In the genomic region with DNA sequence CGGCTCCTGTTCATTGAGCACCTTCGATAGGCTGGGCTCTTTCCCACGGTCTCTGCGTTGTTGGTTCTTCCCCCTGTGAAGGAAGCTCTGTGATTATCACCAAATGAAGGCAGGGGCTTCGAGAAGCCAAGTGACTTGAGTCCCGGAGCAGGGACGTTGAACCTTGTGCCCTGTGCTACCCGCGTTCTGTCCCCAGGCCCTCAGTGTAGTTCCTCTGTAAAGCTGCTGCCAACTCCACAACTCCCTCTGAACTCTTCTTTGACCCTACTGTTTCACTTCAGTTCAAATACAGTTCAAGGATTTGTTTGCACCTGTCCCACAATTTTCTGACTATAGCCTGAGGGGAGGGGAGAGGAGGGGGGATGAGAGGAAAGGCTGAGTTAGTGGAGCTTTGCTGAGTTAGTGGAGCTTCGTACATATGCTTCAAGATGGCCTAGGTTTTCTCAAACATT, we compare ENCODE assay signal across 8 cellular contexts. TPM values are rescaled to one million over a fixed set of nuclear protein-coding genes. Genes with fewer than 3 reads are reported as not detected.
DNase-seq lines count a peak whose midpoint lies in the region; ATAC-seq and TF ChIP-seq lines count a peak whose summit lies in the region.

No MANE protein-coding gene starts in this region.

- peak overlapping the region; percentile 100 for H3K27ac Mint-ChIP-seq in osteocyte (ENCODE audit: unreplicated experiment)

- peaks cover 32% of the 10 kb centered on the region for H3K79me2 ChIP-seq in PC-3 (ENCODE audit: low read length)

- no peak for ATAC-seq in PC-3
- ATAC-seq in HG02571 (IDR thresholded peaks at IDR 0.05; ENCODE audit: unreplicated experiment), result no peak
- no peak for ATAC-seq in HG03095 (IDR thresholded peaks at IDR 0.05; ENCODE audit: unreplicated experiment)

- peak overlapping the region; percentile 94 for H3K27ac ChIP-seq in PC-3 (ENCODE audit: low read length)
- peak overlapping the region; percentile 89 for H3K27ac ChIP-seq in epithelial cell of prostate

- H3K9me3 ChIP-seq in PC-3 (ENCODE audit: low read length), result no peaks in the 10 kb centered on the region

- no peaks in the 10 kb centered on the region for H3K36me3 Mint-ChIP-seq in osteocyte (ENCODE audit: unreplicated experiment)

- peaks cover 9% of the 10 kb centered on the region for H3K4me1 Mint-ChIP-seq in osteocyte (ENCODE audit: unreplicated experiment)

- H3K9ac ChIP-seq in PC-3 (ENCODE audit: low read length), result peak overlapping the region; percentile 97

- H3F3A ChIP-seq in PC-3 (ENCODE audit: low read length, unreplicated experiment), result no peaks in the 10 kb centered on the region

- H3K9me2 ChIP-seq in PC-3 (replicated peaks; ENCODE audit: low read length), result no peaks in the 10 kb centered on the region

- intact Hi-C loops in PC-3 (cut with micrococcal nuclease), result loop anchor here (5.0 to 10.0 kb wide), 2 partner anchors 363 to 960 kb away; a partner anchor contains a TSS

- peaks cover 11% of the 10 kb centered on the region for H3K36me3 ChIP-seq in PC-3 (ENCODE audit: low read depth, low read length)

- BruUV-seq in PC-3 (replicated peaks; lab: Mats Ljungman, UMichigan), result TSS peak; percentile 92

- H3K4me2 ChIP-seq in PC-3 (ENCODE audit: low read length), result peak overlapping the region; percentile 87

- H3K27me3 ChIP-seq in PC-3 (ENCODE audit: low read length), result no peaks in the 10 kb centered on the region

- H3K4me3 Mint-ChIP-seq in osteocyte (ENCODE audit: unreplicated experiment), result peak overlapping the region; percentile 94

- no peak for TF ChIP-seq CTCF in PC-3 (conservative IDR thresholded peaks at IDR 0.05; ENCODE audit: low read depth, low read length)
- no peak for TF ChIP-seq CTCF in osteocyte (IDR thresholded peaks at IDR 0.05)

- DNase-seq in SIG-M5 treated with dmso at 0.1 percent for 504 hours (lab: John Stamatoyannopoulos, UW; ENCODE audit: unreplicated experiment), result peak; percentile 69
- no peak for DNase-seq in SIG-M5 (lab: John Stamatoyannopoulos, UW)
- DNase-seq in PC-3, result peak; percentile 6
- DNase-seq in epithelial cell of prostate (ENCODE audit: low read depth, low spot score), result no peak
- no peak for DNase-seq in osteocyte (ENCODE audit: extremely low spot score, unreplicated experiment)
- DNase-seq in HT-29 (ENCODE audit: low spot score), result no peak

- peak overlapping the region; percentile 83 for H3K4me3 ChIP-seq in PC-3 (ENCODE audit: low read length)

- H3K4me1 ChIP-seq in PC-3 (ENCODE audit: insufficient read depth, low read length), result peaks cover 24% of the 10 kb centered on the region

- CTCF ChIA-PET in PC-3 (lab: Charles Lee), result no interaction called here

- H2AFZ ChIP-seq in PC-3 (ENCODE audit: low read length), result peak overlapping the region; percentile 92

- H3K27me3 Mint-ChIP-seq in osteocyte (ENCODE audit: unreplicated experiment), result no peaks in the 10 kb centered on the region

- peaks cover 13% of the 10 kb centered on the region for H3K9me3 Mint-ChIP-seq in osteocyte (ENCODE audit: unreplicated experiment)

- H4K20me1 ChIP-seq in PC-3 (ENCODE audit: low read length), result no peaks in the 10 kb centered on the region

- POLR2A ChIA-PET in PC-3 (lab: Charles Lee; ENCODE audit: unreplicated experiment), result interaction anchor here (0.7 to 1.0 kb wide), 3 partner anchors 139 to 359 kb away, joined by 3 to 6 read pairs (median 6); no protein-coding TSS in a partner anchor

RNA-seq across cellular contexts. Expression of a gene that starts 0.6 kb away (rescaled TPM):
- total RNA-seq in PC-3 (2014; rRNA removed), result 19.4 and 33.7 TPM in 2 replicates
- 30.0 and 30.5 TPM in 2 replicates for total RNA-seq in osteocyte
- 18.7 and 23.5 TPM in 2 replicates for total RNA-seq in HT-29 (2014; rRNA removed; shearing (Covaris generic))

Comparison
In these comparisons a context has a peak if more than half of its experiments do, and no peak if none do; other contexts are left out.
1. DNase-seq: peak in SIG-M5 treated with dmso at 0.1 percent for 504 hours (single experiment) and PC-3 (single experiment); none in SIG-M5 (single experiment), epithelial cell of prostate (single experiment), osteocyte (single experiment) and HT-29 (single experiment).